In genomic region chr3:34878488-34878887, GRCh38 we compare ENCODE assay signal across 14 cellular contexts.
DNase-seq lines count a peak whose midpoint lies in the region; ATAC-seq lines count a peak whose summit lies in the region.
"Had no signal": no experiment of that assay in that cellular context is flagged by ENCODE, and none has a peak within 500 bp of the region (broad histone marks: within the 10 kb centered on the region; RNA-seq: fewer than 3 reads in every experiment).

No MANE protein-coding gene starts in this region.

- no peak for DNase-seq in central memory CD4-positive, alpha-beta T cell
- no peak for DNase-seq in NOMO-1 treated with DMSO at 0.1 percent for 48 hours (lab: John Stamatoyannopoulos, UW; ENCODE audit: unreplicated experiment)
- DNase-seq: AML-193; Caco-2; Calu3; CD4-positive, alpha-beta T cell; CD8-positive, alpha-beta T cell; DMS79 treated with DMSO at 0.1 percent for 48 hours; GF-D8 had no signal

- peak; percentile 50 for ATAC-seq in GM18868 (IDR thresholded peaks at IDR 0.05; ENCODE audit: unreplicated experiment)
- ATAC-seq in HG02973 (IDR thresholded peaks at IDR 0.05; ENCODE audit: unreplicated experiment) = peak; percentile 43
- peak; percentile 52 for ATAC-seq in HG03432 (IDR thresholded peaks at IDR 0.05; ENCODE audit: unreplicated experiment)
- ATAC-seq in HG02759 (IDR thresholded peaks at IDR 0.05; ENCODE audit: unreplicated experiment) = no peak
- ATAC-seq: A549; CD8-positive, alpha-beta T cell had no signal
